ENCODE assay signal across 11 cellular contexts in genomic region chr10:3807221-3807927, GRCh38. TPM values are rescaled to one million over a fixed set of nuclear protein-coding genes. Genes with fewer than 3 reads are reported as not detected.
DNase-seq lines count a peak whose midpoint lies in the region; ATAC-seq and TF ChIP-seq lines count a peak whose summit lies in the region.
"Had no signal": no experiment of that assay in that cellular context is flagged by ENCODE, and none has a peak within 500 bp of the region (broad histone marks: within the 10 kb centered on the region; RNA-seq: fewer than 3 reads in every experiment).

No MANE protein-coding gene starts in this region.

- H3K36me3 ChIP-seq in SJSA1 (no peaks in the 10 kb centered on the region), thoracic aorta (no peaks in the 10 kb centered on the region)

- H3K4me1 ChIP-seq in SJSA1 (replicated peaks) (peaks cover 77% of the 10 kb centered on the region), thoracic aorta (ENCODE audit: control insufficient read depth in 1 of 2, low read depth in 2 of 2) (peaks cover 56 to 82% of the 10 kb centered on the region in 2 donors)

- no peak for ATAC-seq in thoracic aorta (ENCODE audit: insufficient number of reproducible peaks, low FRiP score, low read depth)

- H3K36me3 Mint-ChIP-seq in glutamatergic neuron (ENCODE audit: unreplicated experiment), result no peaks in the 10 kb centered on the region
- H3K36me3 Mint-ChIP-seq: naive B cell had no signal

- no peak overlapping the region for H3K4me3 Mint-ChIP-seq in glutamatergic neuron (ENCODE audit: unreplicated experiment)
- H3K4me3 Mint-ChIP-seq: H9 had no signal

- peak overlapping the region; percentile 98 for H3K27ac ChIP-seq in SJSA1
- H3K27ac ChIP-seq in thoracic aorta, result peak overlapping the region; percentile 89

- DNase-seq in activated effector memory CD4-positive, alpha-beta T cell treated with anti-CD3 and anti-CD28 coated beads, Interleukin-2, amount 50 U/mL, for 16 hours, result peak; percentile 68
- DNase-seq in activated effector memory CD4-positive, alpha-beta T cell treated with Interleukin-2 at 50 U/mL for 16 hours, result no peak
- no peak for DNase-seq in SJSA1 (ENCODE audit: low read depth in 1 of 2, low spot score in 2 of 2)
- DNase-seq in glutamatergic neuron, result no peak
- DNase-seq in thoracic aorta (ENCODE audit: low spot score), result no peak
- DNase-seq in posterior vena cava (ENCODE audit: low spot score), result no peak
- DNase-seq in foreskin fibroblast, result no peak
- no peak for DNase-seq in KG1 (lab: John Stamatoyannopoulos, UW)
- DNase-seq: aorta, H9, naive B cell had no signal

- no peaks in the 10 kb centered on the region for H3K27me3 ChIP-seq in SJSA1 (replicated peaks)
- H3K27me3 ChIP-seq in thoracic aorta (replicated peaks; ENCODE audit: insufficient read depth), result no peaks in the 10 kb centered on the region

- H3K4me1 Mint-ChIP-seq in glutamatergic neuron (ENCODE audit: low read depth, unreplicated experiment), result peaks cover 34% of the 10 kb centered on the region

- H3K27me3 Mint-ChIP-seq in glutamatergic neuron (ENCODE audit: unreplicated experiment), result peaks cover 4% of the 10 kb centered on the region
- H3K27me3 Mint-ChIP-seq: naive B cell had no signal

- intact Hi-C loops in posterior vena cava (cut with DNase I), result no loop called here

- H3K9me3 ChIP-seq in SJSA1 (replicated peaks), result no peaks in the 10 kb centered on the region
- H3K9me3 ChIP-seq in thoracic aorta, result no peaks in the 10 kb centered on the region

- H3K4me3 ChIP-seq in SJSA1 (no peak overlapping the region), thoracic aorta (no peak overlapping the region), foreskin fibroblast (ENCODE audit: low read depth in 1 of 2, low read length in 2 of 2) (no peak overlapping the region)

- peak overlapping the region; percentile 6 for H3K27ac Mint-ChIP-seq in glutamatergic neuron (ENCODE audit: unreplicated experiment)
- H3K27ac Mint-ChIP-seq: H9 had no signal

- TF ChIP-seq CTCF in glutamatergic neuron (IDR thresholded peaks at IDR 0.05; ENCODE audit: partially characterized antibody, unreplicated experiment), result no peak
- no peak for TF ChIP-seq CTCF in thoracic aorta (IDR thresholded peaks at IDR 0.05)
- TF ChIP-seq CTCF in foreskin fibroblast (IDR thresholded peaks at IDR 0.05; ENCODE audit: low read depth, low read length), result no peak

- peaks cover 3% of the 10 kb centered on the region for H3K9me3 Mint-ChIP-seq in glutamatergic neuron (ENCODE audit: unreplicated experiment)
- H3K9me3 Mint-ChIP-seq: H9, naive B cell had no signal

RNA-seq across cellular contexts. Expression of gene KLF6, which starts 22.4 kb away (rescaled TPM):
- total RNA-seq in SJSA1 (2014; rRNA removed; shearing (Covaris generic)), result 18.0 and 21.3 TPM in 2 replicates
- total RNA-seq in glutamatergic neuron (ENCODE audit: unreplicated experiment) (88.6 TPM), thoracic aorta (100 to 1,000 TPM; 170 to 201 TPM), posterior vena cava (100 to 1,000 TPM; 183 to 493 TPM)
